Comparison of ENCODE assay signal across 27 cellular contexts in genomic region chr6:149510793-149511512, GRCh38. TPM values are rescaled to one million over a fixed set of nuclear protein-coding genes. Genes with fewer than 3 reads are reported as not detected.
A peak's percentile ranks its signal among the peaks of the same experiment; 100 is the strongest.
DNase-seq lines count a peak whose midpoint lies in the region; ATAC-seq and TF ChIP-seq lines count a peak whose summit lies in the region.
"Had no signal": no experiment of that assay in that cellular context is flagged by ENCODE, and none has a peak within 500 bp of the region (broad histone marks: within the 10 kb centered on the region; RNA-seq: fewer than 3 reads in every experiment).

No MANE protein-coding gene starts in this region.

- DNase-seq in activated T-cell treated with anti-CD3 and anti-CD28 coated beads, Interleukin-2, amount 50 U/mL, for 24 hours: no peak
- DNase-seq in activated T-cell treated with anti-CD3 and anti-CD28 coated beads for 4 hours (no peak), mesothelial cell of epicardium (ENCODE audit: low spot score in 2 of 2, unreplicated experiment in 2 of 2) (no peak), gastrocnemius medialis (no peak)
- no peak for DNase-seq in CD8-positive, alpha-beta T cell
- DNase-seq in activated CD4-positive, alpha-beta memory T cell treated with anti-CD3 and anti-CD28 coated beads, Interleukin-2, amount 10 ng/mL, durations not matched to agents 7 days and 5 days: no peak
- DNase-seq: activated CD4-positive, alpha-beta T cell treated with anti-CD3 and anti-CD28 coated beads for 48 hours; activated naive CD8-positive, alpha-beta T cell treated with anti-CD3 and anti-CD28 coated beads, Interleukin-2, amount 10 ng/mL, durations not matched to agents 7 days and 5 days; Caco-2; caudate nucleus; foreskin keratinocyte; GDM1; heart right ventricle; HFFc6; mucosa of descending colon; NCI-H1436; nephron progenitor cell; stimulated activated CD4-positive, alpha-beta T cell treated with anti-CD3 and anti-CD28 coated beads, Interleukin-2, amount 100 ng/mL, for 24 hours; upper lobe of right lung had no signal

- H3K4me3 ChIP-seq in CD8-positive, alpha-beta T cell (ENCODE audit: low read depth, low read length): no peak overlapping the region
- H3K4me3 ChIP-seq in gastrocnemius medialis: no peak overlapping the region
- H3K4me3 ChIP-seq: esophagus muscularis mucosa, heart right ventricle, lung, mucosa of descending colon, SK-N-MC, suprapubic skin, upper lobe of right lung had no signal

- POLR2A ChIA-PET in CD8-positive, alpha-beta T cell (lab: Charles Lee): interaction anchor here (0.8 kb wide), 1 partner anchor 16 kb away, joined by 6 read pairs; no protein-coding TSS in a partner anchor
- POLR2A ChIA-PET in activated CD4-positive, alpha-beta memory T cell treated with anti-CD3 and anti-CD28 coated beads, Interleukin-2, amount 10 ng/mL, durations not matched to agents 7 days and 5 days (lab: Charles Lee): interaction anchor here (0.7 kb wide), 1 partner anchor 15 kb away, joined by 5 read pairs; no protein-coding TSS in a partner anchor

- no peak overlapping the region for H3K27ac ChIP-seq in CD8-positive, alpha-beta T cell (ENCODE audit: low read depth, low read length)
- no peak overlapping the region for H3K27ac ChIP-seq in gastrocnemius medialis
- H3K27ac ChIP-seq: esophagus muscularis mucosa, foreskin keratinocyte, heart right ventricle, SK-N-MC, suprapubic skin, upper lobe of right lung had no signal

- TF ChIP-seq POLR2A in gastrocnemius medialis (IDR thresholded peaks at IDR 0.05): no peak

- no peaks in the 10 kb centered on the region for H3K27me3 ChIP-seq in CD8-positive, alpha-beta T cell (ENCODE audit: insufficient read depth, low read length)
- no peaks in the 10 kb centered on the region for H3K27me3 ChIP-seq in gastrocnemius medialis
- H3K27me3 ChIP-seq: esophagus muscularis mucosa, foreskin keratinocyte, heart right ventricle, suprapubic skin, upper lobe of right lung had no signal

- peaks cover 6% of the 10 kb centered on the region for H3K36me3 ChIP-seq in CD8-positive, alpha-beta T cell (ENCODE audit: insufficient read depth, low read length)
- peaks cover 0 to 6% of the 10 kb centered on the region in 2 donors for H3K36me3 ChIP-seq in gastrocnemius medialis

- peaks cover 62% of the 10 kb centered on the region for H3K4me1 Mint-ChIP-seq in activated T-cell treated with anti-CD3 and anti-CD28 coated beads, Interleukin-2, amount 50 U/mL, for 24 hours (ENCODE audit: low read depth)
- peaks cover 32% of the 10 kb centered on the region for H3K4me1 Mint-ChIP-seq in CD8-positive, alpha-beta T cell (ENCODE audit: low read depth)
- peaks cover 41% of the 10 kb centered on the region for H3K4me1 Mint-ChIP-seq in activated CD4-positive, alpha-beta memory T cell treated with anti-CD3 and anti-CD28 coated beads, Interleukin-2, amount 10 ng/mL, durations not matched to agents 7 days and 5 days
- H3K4me1 Mint-ChIP-seq in mesothelial cell of epicardium: peaks cover 3% of the 10 kb centered on the region
- H3K4me1 Mint-ChIP-seq: nephron progenitor cell had no signal

- in situ Hi-C loops in gastrocnemius medialis (cut with MboI; ENCODE audit: low sequenced_read_pairs in 4 of 4): loop anchor here in 1 of 4 donors (10.0 kb wide), 1 partner anchor 486 kb away; no protein-coding TSS in a partner anchor

- peaks cover 4% of the 10 kb centered on the region for H3K9me3 Mint-ChIP-seq in activated T-cell treated with anti-CD3 and anti-CD28 coated beads, Interleukin-2, amount 50 U/mL, for 24 hours
- H3K9me3 Mint-ChIP-seq in CD8-positive, alpha-beta T cell: no peaks in the 10 kb centered on the region
- H3K9me3 Mint-ChIP-seq in activated CD4-positive, alpha-beta memory T cell treated with anti-CD3 and anti-CD28 coated beads, Interleukin-2, amount 10 ng/mL, durations not matched to agents 7 days and 5 days: peaks cover 3% of the 10 kb centered on the region
- H3K9me3 Mint-ChIP-seq in mesothelial cell of epicardium: peaks cover 4% of the 10 kb centered on the region
- H3K9me3 Mint-ChIP-seq: activated naive CD8-positive, alpha-beta T cell treated with anti-CD3 and anti-CD28 coated beads, Interleukin-2, amount 10 ng/mL, durations not matched to agents 7 days and 5 days; HFFc6; nephron progenitor cell had no signal

- H3K36me3 Mint-ChIP-seq in activated T-cell treated with anti-CD3 and anti-CD28 coated beads, Interleukin-2, amount 50 U/mL, for 24 hours (ENCODE audit: low read depth): peaks cover 68% of the 10 kb centered on the region
- peaks cover 55% of the 10 kb centered on the region for H3K36me3 Mint-ChIP-seq in CD8-positive, alpha-beta T cell
- peaks cover 45% of the 10 kb centered on the region for H3K36me3 Mint-ChIP-seq in activated CD4-positive, alpha-beta memory T cell treated with anti-CD3 and anti-CD28 coated beads, Interleukin-2, amount 10 ng/mL, durations not matched to agents 7 days and 5 days (ENCODE audit: low read depth)
- H3K36me3 Mint-ChIP-seq in mesothelial cell of epicardium: peaks cover 22% of the 10 kb centered on the region

- TF ChIP-seq CTCF in CD8-positive, alpha-beta T cell (IDR thresholded peaks at IDR 0.05): no peak
- TF ChIP-seq CTCF in mesothelial cell of epicardium (IDR thresholded peaks at IDR 0.05; ENCODE audit: unreplicated experiment) (no peak), gastrocnemius medialis (IDR thresholded peaks at IDR 0.05 in 4 of 5, conservative IDR thresholded peaks at IDR 0.05 in 1 of 5) (no peak)

- H3K27me3 Mint-ChIP-seq in activated T-cell treated with anti-CD3 and anti-CD28 coated beads, Interleukin-2, amount 50 U/mL, for 24 hours: no peaks in the 10 kb centered on the region
- H3K27me3 Mint-ChIP-seq in CD8-positive, alpha-beta T cell (ENCODE audit: low read depth): no peaks in the 10 kb centered on the region
- H3K27me3 Mint-ChIP-seq in activated CD4-positive, alpha-beta memory T cell treated with anti-CD3 and anti-CD28 coated beads, Interleukin-2, amount 10 ng/mL, durations not matched to agents 7 days and 5 days: no peaks in the 10 kb centered on the region
- no peaks in the 10 kb centered on the region for H3K27me3 Mint-ChIP-seq in mesothelial cell of epicardium (ENCODE audit: low read depth)
- H3K27me3 Mint-ChIP-seq: activated naive CD8-positive, alpha-beta T cell treated with anti-CD3 and anti-CD28 coated beads, Interleukin-2, amount 10 ng/mL, durations not matched to agents 7 days and 5 days had no signal

- H3K4me1 ChIP-seq in CD8-positive, alpha-beta T cell (ENCODE audit: insufficient read depth, low read length): peaks cover 22% of the 10 kb centered on the region
- H3K4me1 ChIP-seq in gastrocnemius medialis: no peaks in the 10 kb centered on the region
- H3K4me1 ChIP-seq: Caco-2, foreskin keratinocyte, heart right ventricle, suprapubic skin, upper lobe of right lung had no signal

- H3K4me3 Mint-ChIP-seq in activated T-cell treated with anti-CD3 and anti-CD28 coated beads, Interleukin-2, amount 50 U/mL, for 24 hours: no peak overlapping the region
- H3K4me3 Mint-ChIP-seq in CD8-positive, alpha-beta T cell: no peak overlapping the region
- no peak overlapping the region for H3K4me3 Mint-ChIP-seq in activated CD4-positive, alpha-beta memory T cell treated with anti-CD3 and anti-CD28 coated beads, Interleukin-2, amount 10 ng/mL, durations not matched to agents 7 days and 5 days
- no peak overlapping the region for H3K4me3 Mint-ChIP-seq in mesothelial cell of epicardium
- H3K4me3 Mint-ChIP-seq: activated naive CD8-positive, alpha-beta T cell treated with anti-CD3 and anti-CD28 coated beads, Interleukin-2, amount 10 ng/mL, durations not matched to agents 7 days and 5 days; HFFc6; nephron progenitor cell; T-helper 2 cell treated with Interferon-gamma antibody and Interleukin-4, amounts not matched to agents 5 μg/mL and 100 μg/mL, for 36 hours had no signal

- peak overlapping the region; percentile 79 for H3K27ac Mint-ChIP-seq in activated T-cell treated with anti-CD3 and anti-CD28 coated beads, Interleukin-2, amount 50 U/mL, for 24 hours
- peak overlapping the region; percentile 85 for H3K27ac Mint-ChIP-seq in CD8-positive, alpha-beta T cell
- peak overlapping the region; percentile 47 for H3K27ac Mint-ChIP-seq in activated CD4-positive, alpha-beta memory T cell treated with anti-CD3 and anti-CD28 coated beads, Interleukin-2, amount 10 ng/mL, durations not matched to agents 7 days and 5 days
- H3K27ac Mint-ChIP-seq in mesothelial cell of epicardium: peak overlapping the region; percentile 56
- H3K27ac Mint-ChIP-seq: activated naive CD8-positive, alpha-beta T cell treated with anti-CD3 and anti-CD28 coated beads, Interleukin-2, amount 10 ng/mL, durations not matched to agents 7 days and 5 days; HFFc6; nephron progenitor cell; T-helper 2 cell treated with Interferon-gamma antibody and Interleukin-4, amounts not matched to agents 5 μg/mL and 100 μg/mL, for 36 hours had no signal

- H3K9me3 ChIP-seq in CD8-positive, alpha-beta T cell (ENCODE audit: low read length): no peaks in the 10 kb centered on the region
- no peaks in the 10 kb centered on the region for H3K9me3 ChIP-seq in gastrocnemius medialis
- H3K9me3 ChIP-seq: Caco-2, esophagus muscularis mucosa, heart right ventricle, mucosa of descending colon, suprapubic skin, upper lobe of right lung had no signal

- intact Hi-C loops in CD8-positive, alpha-beta T cell (cut with DNase I, micrococcal nuclease): loop anchor here in 1 of 2 experiments (10.0 kb wide), 1 partner anchor 46 kb away; no protein-coding TSS in a partner anchor
- intact Hi-C loops in gastrocnemius medialis (cut with DNase I; ENCODE audit: low total_unique reads): no loop called here

- ATAC-seq in CD8-positive, alpha-beta T cell: no peak
- ATAC-seq in gastrocnemius medialis (no peak), GM21526 (IDR thresholded peaks at IDR 0.05; ENCODE audit: low FRiP score, unreplicated experiment) (no peak), GM19023 (IDR thresholded peaks at IDR 0.05; ENCODE audit: unreplicated experiment) (no peak)
- ATAC-seq: foreskin keratinocyte, heart right ventricle, mucosa of descending colon, upper lobe of right lung had no signal

- CTCF ChIA-PET in CD8-positive, alpha-beta T cell (lab: Charles Lee): interaction anchor here (0.6 to 2.2 kb wide), 3 partner anchors 26 to 482 kb away, joined by 3 to 6 read pairs (median 3); partner anchors contain the start of gene ZC3H12D
- CTCF ChIA-PET in activated CD4-positive, alpha-beta memory T cell treated with anti-CD3 and anti-CD28 coated beads, Interleukin-2, amount 10 ng/mL, durations not matched to agents 7 days and 5 days (lab: Charles Lee): interaction anchor here (1.5 kb wide), 1 partner anchor 22 kb away, joined by 4 read pairs; no protein-coding TSS in a partner anchor

RNA-seq across cellular contexts. Expression of gene ZC3H12D, which starts 26.1 kb away (rescaled TPM):
- total RNA-seq in CD8-positive, alpha-beta T cell: 10 to 100 TPM; 45.9 to 50.0 TPM
- 10 to 100 TPM; 37.4 to 37.6 TPM for total RNA-seq in activated CD4-positive, alpha-beta memory T cell treated with anti-CD3 and anti-CD28 coated beads, Interleukin-2, amount 10 ng/mL, durations not matched to agents 7 days and 5 days
- total RNA-seq in mesothelial cell of epicardium (0.44 to 0.72 TPM (median 0.47 TPM) in 3 replicates), gastrocnemius medialis (under 1 TPM in 3 of 4 donors, not detected in 1; 0.03 to 0.36 (median 0.24) TPM)
- total RNA-seq: osteocyte had no signal

RNA-seq across cellular contexts. Expression of gene PPIL4, which starts 34.9 kb away (rescaled TPM):
- 10 to 100 TPM; 59.1 to 59.4 TPM for total RNA-seq in CD8-positive, alpha-beta T cell
- 10 to 100 TPM; 17.0 to 18.3 TPM for total RNA-seq in activated CD4-positive, alpha-beta memory T cell treated with anti-CD3 and anti-CD28 coated beads, Interleukin-2, amount 10 ng/mL, durations not matched to agents 7 days and 5 days
- total RNA-seq in mesothelial cell of epicardium: 38.1 to 40.3 TPM (median 39.8 TPM) in 3 replicates
- 10 to 100 TPM; 14.9 to 26.2 (median 18.5) TPM for total RNA-seq in gastrocnemius medialis

RNA-seq across cellular contexts. Expression of gene GINM1, which starts 55.2 kb away (rescaled TPM):
- 10 to 100 TPM; 32.7 to 35.2 TPM for total RNA-seq in CD8-positive, alpha-beta T cell
- 10 to 100 TPM; 18.1 to 18.4 TPM for total RNA-seq in activated CD4-positive, alpha-beta memory T cell treated with anti-CD3 and anti-CD28 coated beads, Interleukin-2, amount 10 ng/mL, durations not matched to agents 7 days and 5 days
- 34.9 to 36.7 TPM (median 36.5 TPM) in 3 replicates for total RNA-seq in mesothelial cell of epicardium
- 10 to 100 TPM; 28.9 to 39.4 (median 33.1) TPM for total RNA-seq in gastrocnemius medialis

Comparison
In these comparisons a context has a peak if more than half of its experiments do, and no peak if none do; other contexts are left out.
1. RNA of gene ZC3H12D, which starts 26.1 kb away (total RNA-seq): 45.9 to 50.0 TPM in CD8-positive, alpha-beta T cell and 37.4 to 37.6 TPM in activated CD4-positive, alpha-beta memory T cell treated with anti-CD3 and anti-CD28 coated beads, Interleukin-2, amount 10 ng/mL, durations not matched to agents 7 days and 5 days; 0.44 to 0.72 TPM in mesothelial cell of epicardium and 0.03 to 0.36 TPM in gastrocnemius medialis; every median in the first group is over 10 times any median in the second.
2. Peak in every context shown above with its lines, with median percentiles within 50 percentile points of each other: H3K27ac Mint-ChIP-seq.